24 cellular contexts compared by ENCODE assay signal in genomic region chr3:172464306-172464705, GRCh38. TPM values are rescaled to one million over a fixed set of nuclear protein-coding genes. Genes with fewer than 3 reads are reported as not detected.
"Had no signal": no experiment of that assay in that cellular context is flagged by ENCODE, and none has a peak within 500 bp of the region (broad histone marks: within the 10 kb centered on the region; RNA-seq: fewer than 3 reads in every experiment).

No MANE protein-coding gene starts in this region.

- H3K27me3 ChIP-seq: heart left ventricle, suprapubic skin, thyroid gland, upper lobe of left lung, uterus had no signal

- H3K36me3 ChIP-seq: heart left ventricle, suprapubic skin, thyroid gland, upper lobe of left lung, uterus had no signal

- H3K9me3 ChIP-seq: heart left ventricle, suprapubic skin, thyroid gland, upper lobe of left lung, uterus had no signal

- H3K4me3 ChIP-seq: dorsolateral prefrontal cortex, heart left ventricle, skin epidermis, suprapubic skin, thyroid gland, upper lobe of left lung, uterus had no signal

- H3K27ac ChIP-seq: dorsolateral prefrontal cortex, heart left ventricle, skin epidermis, suprapubic skin, thyroid gland, upper lobe of left lung, uterus had no signal

- DNase-seq: cortex of kidney; dorsolateral prefrontal cortex; effector CD8-positive, alpha-beta T cell; heart left ventricle; mesendoderm; naive thymus-derived CD4-positive, alpha-beta T cell; posterior cingulate gyrus; stimulated activated CD4-positive, alpha-beta T cell treated with anti-CD3 and anti-CD28 coated beads, Interleukin-12 subunit alpha, Interleukin-12 subunit beta, amount 100 ng/mL, for 4 hours; stimulated activated naive CD8-positive, alpha-beta T cell treated with anti-CD3 and anti-CD28 coated beads, Interleukin-15, Interleukin-2, amounts not matched to agents 100 U/mL and 50 U/mL, for 24 hours; thyroid gland; upper lobe of left lung; uterus had no signal

- ATAC-seq: esophagus mucosa; heart left ventricle; naive thymus-derived CD4-positive, alpha-beta T cell; sciatic nerve; stimulated activated naive CD8-positive, alpha-beta T cell treated with anti-CD3 and anti-CD28 coated beads, Interleukin-15, Interleukin-2, amounts not matched to agents 100 U/mL and 50 U/mL, for 24 hours had no signal

RNA-seq across cellular contexts. Expression of gene GHSR, which starts 16.1 kb away (rescaled TPM):
- total RNA-seq: dorsolateral prefrontal cortex; esophagus mucosa; fibroblast of lung; glomerular endothelial cell; heart left ventricle; kidney epithelial cell; liver; lung microvascular endothelial cell; naive thymus-derived CD4-positive, alpha-beta T cell; neural crest cell; osteocyte; pulmonary artery endothelial cell; sciatic nerve; suprapubic skin; thyroid gland; upper lobe of left lung; uterus had no signal
- polyA plus RNA-seq: fibroblast of lung; heart left ventricle; liver; naive thymus-derived CD4-positive, alpha-beta T cell had no signal

RNA-seq across cellular contexts. Expression of gene TNFSF10, which starts 58.9 kb away (rescaled TPM):
- total RNA-seq: neural crest cell, osteocyte had no signal
